ENCODE assay signal across 12 cellular contexts in genomic region chr7:47651355-47652317, GRCh38.
DNase-seq lines count a peak whose midpoint lies in the region; ATAC-seq and TF ChIP-seq lines count a peak whose summit lies in the region.
"Had no signal": no experiment of that assay in that cellular context is flagged by ENCODE, and none has a peak within 500 bp of the region (broad histone marks: within the 10 kb centered on the region; RNA-seq: fewer than 3 reads in every experiment).

No MANE protein-coding gene starts in this region.

- no peak for TF ChIP-seq CTCF in omental fat pad (IDR thresholded peaks at IDR 0.05)

- H3K27ac ChIP-seq in BLaER1 treated with 17β-estradiol and CSF1 and Interleukin-3, amounts not matched to agents 10 nM and 100 nM: peak overlapping the region in 9 of 11 experiments; percentile 79 to 86 (median 86); a peak in 18 of 22 replicates

- H3K9me3 ChIP-seq in BLaER1 treated with 17β-estradiol and CSF1 and Interleukin-3, amounts not matched to agents 10 nM and 100 nM (replicated peaks in 1 of 11): peaks cover 0 to 13% (median 0%) of the 10 kb centered on the region in 11 experiments; a peak in 3 of 22 replicates

- H3K4me2 ChIP-seq in BLaER1 treated with 17β-estradiol and CSF1 and Interleukin-3, amounts not matched to agents 10 nM and 100 nM: peak overlapping the region; percentile 16 to 88 (median 81)
- H3K4me2 ChIP-seq: GM23338 had no signal

- peak overlapping the region in 9 of 11 experiments; percentile 35 to 68 (median 54); a peak in 15 of 22 replicates for H3K9ac ChIP-seq in BLaER1 treated with 17β-estradiol and CSF1 and Interleukin-3, amounts not matched to agents 10 nM and 100 nM

- ATAC-seq in omental fat pad (ENCODE audit: low FRiP score) (peak; percentile 82), GM19467 (IDR thresholded peaks at IDR 0.05; ENCODE audit: unreplicated experiment) (no peak), HG03045 (IDR thresholded peaks at IDR 0.05; ENCODE audit: unreplicated experiment) (no peak)
- ATAC-seq: GM23338 had no signal

- no peaks in the 10 kb centered on the region for H3K36me3 ChIP-seq in BLaER1 treated with 17β-estradiol and CSF1 and Interleukin-3, amounts not matched to agents 10 nM and 100 nM

- H3K4me1 ChIP-seq in BLaER1 treated with 17β-estradiol and CSF1 and Interleukin-3, amounts not matched to agents 10 nM and 100 nM: peaks cover 67 to 91% (median 78%) of the 10 kb centered on the region in 10 experiments

- no peak overlapping the region for H3K4me3 ChIP-seq in BLaER1 treated with 17β-estradiol and CSF1 and Interleukin-3, amounts not matched to agents 10 nM and 100 nM
- H3K4me3 ChIP-seq: GM23338 had no signal

- DNase-seq in NCI-H460 (ENCODE audit: extremely low read depth, low read depth) (peak; percentile 87), dermis blood vessel endothelial cell (peak; percentile 26), omental fat pad (ENCODE audit: low spot score) (no peak), NCI-H1930 (lab: John Stamatoyannopoulos, UW) (no peak), RPMI8226 (no peak)
- DNase-seq: cerebellar nuclear complex; naive B cell; NK-92 treated with Interleukin-12 subunit alpha and Interleukin-12 subunit beta, amount 100 ng/mL, for 24 hours had no signal

- H4K20me1 ChIP-seq in BLaER1 treated with 17β-estradiol and CSF1 and Interleukin-3, amounts not matched to agents 10 nM and 100 nM: no peaks in the 10 kb centered on the region

- H3K27me3 ChIP-seq in BLaER1 treated with 17β-estradiol and CSF1 and Interleukin-3, amounts not matched to agents 10 nM and 100 nM: no peaks in the 10 kb centered on the region

Comparison
In these comparisons a context has a peak if more than half of its experiments do, and no peak if none do; other contexts are left out.
1. DNase-seq: peak in NCI-H460 (single experiment) and dermis blood vessel endothelial cell (single experiment); none in omental fat pad (single experiment), NCI-H1930 (0 of 2) and RPMI8226 (single experiment).